In genomic region chr1:175023043-175023921, GRCh38 we compare ENCODE assay signal across 8 cellular contexts. TPM values are rescaled to one million over a fixed set of nuclear protein-coding genes. Genes with fewer than 3 reads are reported as not detected.
A peak's percentile ranks its signal among the peaks of the same experiment; 100 is the strongest.
DNase-seq lines count a peak whose midpoint lies in the region; ATAC-seq and TF ChIP-seq lines count a peak whose summit lies in the region.

Gene MRPS14, minus strand, starts transcription at chr1:175023425. Its CDS starts 17 bp downstream, at chr1:175023408.

- TF ChIP-seq POLR2A in uterus (IDR thresholded peaks at IDR 0.05): peak; percentile 67 to 81

- DNase-seq in NCI-H187 treated with DMSO at 0.1 percent for 48 hours (lab: John Stamatoyannopoulos, UW) (peak; percentile 98), anterior cingulate cortex (lab: John Stamatoyannopoulos, UW) (peak; percentile 83 to 98 (median 95)), right cardiac atrium (peak; percentile 97 to 99 (median 99)), pulmonary artery endothelial cell (ENCODE audit: low read depth, low spot score) (peak; percentile 91), uterus (peak; percentile 98 to 99)

- 3% methylated on average over 42 of the region's 42 CpGs for WGBS in right cardiac atrium

- peak within 1 kb of the TSS; percentile 78 for H3K27ac ChIP-seq in right cardiac atrium (ENCODE audit: low read length)
- peak within 1 kb of the TSS; percentile 76 to 86 for H3K27ac ChIP-seq in uterus

- intact Hi-C loops in T-helper 2 cell treated with Interferon-gamma antibody and Interleukin-4, amounts not matched to agents 100 ng/mL and 5 ng/mL, for 36 hours (cut with micrococcal nuclease): loop anchor here (1.0 to 10.0 kb wide), 5 partner anchors 24 to 1182 kb away; partner anchors contain the start of genes CACYBP, COP1 and RABGAP1L
- intact Hi-C loops in right cardiac atrium (cut with DNase I) (loop anchor here in 1 of 4 donors (10.0 kb wide), 1 partner anchor 292 kb away; no protein-coding TSS in a partner anchor), uterus (cut with DNase I; ENCODE audit: low total_unique reads) (no loop called here)

- peak in 1 of 4 experiments; percentile 21 for TF ChIP-seq CTCF in uterus (IDR thresholded peaks at IDR 0.05)

- ATAC-seq in GM18499 (IDR thresholded peaks at IDR 0.05; ENCODE audit: insufficient read depth, unreplicated experiment) (peak; percentile 85), HG02943 (IDR thresholded peaks at IDR 0.05; ENCODE audit: low read depth, unreplicated experiment) (peak; percentile 90), right cardiac atrium (peak; percentile 99)

- H3K4me3 ChIP-seq in right cardiac atrium (ENCODE audit: low read length): peak within 1 kb of the TSS; percentile 93
- H3K4me3 ChIP-seq in uterus: peak within 1 kb of the TSS; percentile 69 to 94

- H3K27me3 ChIP-seq in right cardiac atrium (ENCODE audit: control insufficient read depth, insufficient read depth) (no peaks in the 10 kb centered on the region), uterus (no peaks in the 10 kb centered on the region)

- H3K4me1 ChIP-seq in right cardiac atrium (ENCODE audit: control insufficient read depth, insufficient read depth, low read length) (no peaks in the 10 kb centered on the region), uterus (peaks cover 0 to 8% of the 10 kb centered on the region in 2 donors)

- no peaks in the 10 kb centered on the region for H3K36me3 ChIP-seq in uterus

- H3K9me3 ChIP-seq in right cardiac atrium (ENCODE audit: control insufficient read depth, low read length): no peaks in the 10 kb centered on the region
- H3K9me3 ChIP-seq in uterus: no peaks in the 10 kb centered on the region

RNA-seq across cellular contexts. Expression of gene MRPS14, which starts in this region (rescaled TPM):
- total RNA-seq in T-helper 2 cell treated with Interferon-gamma antibody and Interleukin-4, amounts not matched to agents 100 ng/mL and 5 ng/mL, for 36 hours: 29.0 and 31.9 TPM in 2 replicates
- total RNA-seq in right cardiac atrium (10 to 100 TPM; 23.8 to 30.0 (median 26.7) TPM), pulmonary artery endothelial cell (30.3 and 38.4 TPM in 2 replicates), uterus (10 to 100 TPM in 3 of 4 donors, 1 to 10 TPM in 1; 6.4 to 50.3 (median 35.3) TPM)
- 23.7 TPM for polyA plus RNA-seq in right cardiac atrium

Comparison
In these comparisons a context has a peak if more than half of its experiments do, and no peak if none do; other contexts are left out.
1. Peak in every context shown above with its lines: DNase-seq, ATAC-seq, H3K4me3 ChIP-seq and H3K27ac ChIP-seq.